9 cellular contexts compared by ENCODE assay signal in genomic region chr21:43721225-43721605, GRCh38. TPM values are rescaled to one million over a fixed set of nuclear protein-coding genes. Genes with fewer than 3 reads are reported as not detected.
DNase-seq lines count a peak whose midpoint lies in the region; ATAC-seq and TF ChIP-seq lines count a peak whose summit lies in the region.
"Had no signal": no experiment of that assay in that cellular context is flagged by ENCODE, and none has a peak within 500 bp of the region (broad histone marks: within the 10 kb centered on the region; RNA-seq: fewer than 3 reads in every experiment).

No MANE protein-coding gene starts in this region.

- H3K27me3 ChIP-seq in Panc1 (ENCODE audit: control insufficient read depth, insufficient read depth, low read length) (no peaks in the 10 kb centered on the region), endodermal cell (ENCODE audit: control insufficient read depth, insufficient read depth, low read length, poor library complexity, severe bottlenecking) (peaks cover 6% of the 10 kb centered on the region)
- H3K27me3 ChIP-seq: SJSA1 had no signal

- no peaks in the 10 kb centered on the region for H3K9me3 Mint-ChIP-seq in endodermal cell
- H3K9me3 Mint-ChIP-seq in osteocyte (ENCODE audit: unreplicated experiment) = no peaks in the 10 kb centered on the region

- in situ Hi-C loops in Panc1 (cut with HindIII; ENCODE audit: low pct_unique_long_range_greater_than_20kb, low sequenced_read_pairs) = no loop called here

- TF ChIP-seq CTCF in Panc1 (IDR thresholded peaks at IDR 0.05) (no peak), endodermal cell (conservative IDR thresholded peaks at IDR 0.05) (no peak), osteocyte (IDR thresholded peaks at IDR 0.05) (no peak)

- POLR2A ChIA-PET in Panc1 (lab: Charles Lee) = no interaction called here

- ATAC-seq in Panc1 = no peak
- ATAC-seq in HG03432 (IDR thresholded peaks at IDR 0.05; ENCODE audit: unreplicated experiment) = no peak
- ATAC-seq in HG02981 (IDR thresholded peaks at IDR 0.05; ENCODE audit: unreplicated experiment) = no peak

- peak overlapping the region; percentile 79 for H3K27ac ChIP-seq in Panc1 (ENCODE audit: low read length)
- no peak overlapping the region for H3K27ac ChIP-seq in endodermal cell (ENCODE audit: low read depth, low read length)
- H3K27ac ChIP-seq: SJSA1 had no signal

- peaks cover 16% of the 10 kb centered on the region for H3K27me3 Mint-ChIP-seq in endodermal cell (ENCODE audit: insufficient read depth)
- H3K27me3 Mint-ChIP-seq in osteocyte (ENCODE audit: unreplicated experiment) = no peaks in the 10 kb centered on the region

- H3K36me3 Mint-ChIP-seq in endodermal cell (ENCODE audit: low read depth) = peaks cover 2% of the 10 kb centered on the region
- peaks cover 4% of the 10 kb centered on the region for H3K36me3 Mint-ChIP-seq in osteocyte (ENCODE audit: unreplicated experiment)

- DNase-seq in D341Med (ENCODE audit: low spot score) (peak; percentile 5), Panc1 (ENCODE audit: low read depth, low spot score) (no peak), endodermal cell (no peak), osteocyte (ENCODE audit: extremely low spot score, unreplicated experiment) (no peak), NCI-H2171 (lab: John Stamatoyannopoulos, UW) (no peak), iPS-NIHi11 (ENCODE audit: low spot score) (no peak)

- no TSS peak for BruUV-seq in Panc1 (replicated peaks; lab: Mats Ljungman, UMichigan)

- H3K4me3 ChIP-seq in Panc1 (ENCODE audit: low read depth in 2 of 2, low read length in 2 of 2) (peak overlapping the region; percentile 75 to 78), endodermal cell (ENCODE audit: low read length) (no peak overlapping the region)

- WGBS in endodermal cell (ENCODE audit: insufficient coverage in 1 of 2, insufficient read length in 1 of 2), 2 experiments = 93 to 100% methylated on average over 4 of the region's 4 CpGs

- H3K27ac Mint-ChIP-seq in endodermal cell (no peak overlapping the region), osteocyte (ENCODE audit: unreplicated experiment) (no peak overlapping the region)

- intact Hi-C loops in Panc1 (cut with micrococcal nuclease; ENCODE audit: unreplicated experiment) = no loop called here

- peaks cover 44% of the 10 kb centered on the region for H3K4me1 ChIP-seq in Panc1 (ENCODE audit: control insufficient read depth, insufficient read depth, low read length)
- no peaks in the 10 kb centered on the region for H3K4me1 ChIP-seq in endodermal cell (ENCODE audit: control insufficient read depth, insufficient read depth, low read length)

- CTCF ChIA-PET in Panc1 (lab: Charles Lee) = no interaction called here

- H3K36me3 ChIP-seq in Panc1 (ENCODE audit: control insufficient read depth, insufficient read depth, low read length) (peaks cover 3% of the 10 kb centered on the region; the same call in 1 of the 2 replicates), endodermal cell (ENCODE audit: control insufficient read depth, insufficient read depth, low read length) (no peaks in the 10 kb centered on the region)

- H3K4me3 Mint-ChIP-seq in endodermal cell (peak overlapping the region; percentile 66), osteocyte (ENCODE audit: unreplicated experiment) (peak overlapping the region; percentile 78)

- H3K4me1 Mint-ChIP-seq in endodermal cell (peaks cover 7% of the 10 kb centered on the region), osteocyte (ENCODE audit: unreplicated experiment) (peaks cover 34% of the 10 kb centered on the region)

- no peak overlapping the region for H3K9ac ChIP-seq in endodermal cell (ENCODE audit: extremely low read depth, low read length, poor library complexity, severe bottlenecking)

- H3K9me3 ChIP-seq in Panc1 (ENCODE audit: control insufficient read depth, insufficient read depth, low read depth, low read length) (no peaks in the 10 kb centered on the region), endodermal cell (ENCODE audit: control insufficient read depth, low read length) (no peaks in the 10 kb centered on the region)

RNA-seq across cellular contexts. Expression of gene PDXK, which starts 2.3 kb away (rescaled TPM):
- total RNA-seq in Panc1 (2021; ENCODE audit: unreplicated experiment) (184 TPM), endodermal cell (100 to 1,000 TPM in 1 of 2 donors, 10 to 100 TPM in 1; 90.9 to 105 TPM), osteocyte (96.7 and 106 TPM in 2 replicates)
- polyA plus RNA-seq in Panc1 (2012; ENCODE audit: insufficient read length) = 125 TPM
- 35.6 TPM for polyA plus RNA-seq in endodermal cell (2013, experiment 1 of 2)
- polyA plus RNA-seq in endodermal cell (2013, experiment 2 of 2) = 40.5 TPM

RNA-seq across cellular contexts. Expression of gene CSTB, which starts 54.9 kb away (rescaled TPM):
- total RNA-seq in Panc1 (2021; ENCODE audit: unreplicated experiment) = 72.5 TPM
- 127 TPM for polyA plus RNA-seq in Panc1 (2012; ENCODE audit: insufficient read length)
- total RNA-seq in endodermal cell = 10 to 100 TPM; 50.0 to 54.5 TPM
- 36.1 TPM for polyA plus RNA-seq in endodermal cell (2013, experiment 1 of 2)
- polyA plus RNA-seq in endodermal cell (2013, experiment 2 of 2) = 33.5 TPM
- total RNA-seq in osteocyte = 59.1 and 65.3 TPM in 2 replicates
